ENCODE assay signal across 28 cellular contexts in genomic region chr13:76925115-76925514, GRCh38. TPM values are rescaled to one million over a fixed set of nuclear protein-coding genes. Genes with fewer than 3 reads are reported as not detected.
"Had no signal": no experiment of that assay in that cellular context is flagged by ENCODE, and none has a peak within 500 bp of the region (broad histone marks: within the 10 kb centered on the region; RNA-seq: fewer than 3 reads in every experiment).

No MANE protein-coding gene starts in this region.

- H3K9me3 Mint-ChIP-seq: effector memory CD8-positive, alpha-beta T cell had no signal

- H3K36me3 ChIP-seq: heart left ventricle, neutrophil, tibial nerve, upper lobe of right lung, vagina had no signal

- H3K4me1 ChIP-seq: heart left ventricle, testis, tibial nerve, upper lobe of right lung, vagina had no signal

- H3K36me3 Mint-ChIP-seq: naive thymus-derived CD8-positive, alpha-beta T cell; stimulated activated naive B cell treated with anti-CD40 and anti-IgM and Interleukin-4, amounts not matched to agents 10 μg/mL and 1 μg/mL and 100 μg/mL, for 72 hours had no signal

- H3K4me1 Mint-ChIP-seq: stimulated activated naive CD8-positive, alpha-beta T cell treated with anti-CD3 and anti-CD28 coated beads, Interleukin-15, amount 100 ng/mL, for 72 hours had no signal

- H3K27ac Mint-ChIP-seq: dendritic cell treated with granulocyte-macrophage colony-stimulating factor and Interleukin-4, amounts not matched to agents 40 ng/mL and 50 ng/mL, for 4 days; effector memory CD8-positive, alpha-beta T cell; naive thymus-derived CD8-positive, alpha-beta T cell; stimulated activated naive B cell treated with anti-CD40 and anti-IgM and Interleukin-4, amounts not matched to agents 10 μg/mL and 1 μg/mL and 100 μg/mL, for 72 hours; stimulated activated naive CD8-positive, alpha-beta T cell treated with anti-CD3 and anti-CD28 coated beads, Interleukin-15, amount 100 ng/mL, for 72 hours had no signal

- ATAC-seq: effector memory CD8-positive, alpha-beta T cell; heart left ventricle; left lobe of liver; mucosa of descending colon; naive thymus-derived CD8-positive, alpha-beta T cell; sciatic nerve; stimulated activated naive B cell treated with anti-CD40 and anti-IgM and Interleukin-4, amounts not matched to agents 10 μg/mL and 1 μg/mL and 100 μg/mL, for 72 hours; stimulated activated naive CD8-positive, alpha-beta T cell treated with anti-CD3 and anti-CD28 coated beads, Interleukin-15, amount 100 ng/mL, for 72 hours; upper lobe of right lung had no signal

- DNase-seq: effector memory CD8-positive, alpha-beta T cell; heart left ventricle; hippocampal formation; kidney glomerular epithelial cell; mucosa of descending colon; naive thymus-derived CD8-positive, alpha-beta T cell; posterior cingulate gyrus; stimulated activated CD4-positive, alpha-beta T cell treated with anti-CD3 and anti-CD28 coated beads, Interleukin-2, amount 100 ng/mL, for 24 hours; stimulated activated CD4-positive, alpha-beta T cell treated with anti-CD3 and anti-CD28 coated beads, Interleukin-4, amount 100 ng/mL, for 4 hours; stimulated activated naive B cell treated with anti-CD40 and anti-IgM and Interleukin-4, amounts not matched to agents 10 μg/mL and 1 μg/mL and 100 μg/mL, for 72 hours; stimulated activated naive CD8-positive, alpha-beta T cell treated with anti-CD3 and anti-CD28 coated beads, Interleukin-15, amount 100 ng/mL, for 72 hours; testis; upper lobe of right lung had no signal

- H3K27me3 Mint-ChIP-seq: dendritic cell treated with granulocyte-macrophage colony-stimulating factor and Interleukin-4, amounts not matched to agents 40 ng/mL and 50 ng/mL, for 4 days had no signal

- H3K4me3 ChIP-seq: heart left ventricle, mucosa of descending colon, testis, tibial nerve, upper lobe of right lung, vagina had no signal

- H3K27ac ChIP-seq: heart left ventricle, neutrophil, testis, tibial nerve, upper lobe of right lung, vagina had no signal

- H3K9me3 ChIP-seq: heart left ventricle, mucosa of descending colon, neutrophil, testis, tibial nerve, upper lobe of right lung, vagina had no signal

- H3K4me3 Mint-ChIP-seq: dendritic cell treated with granulocyte-macrophage colony-stimulating factor and Interleukin-4, amounts not matched to agents 40 ng/mL and 50 ng/mL, for 4 days; effector memory CD8-positive, alpha-beta T cell; naive thymus-derived CD8-positive, alpha-beta T cell; stimulated activated naive B cell treated with anti-CD40 and anti-IgM and Interleukin-4, amounts not matched to agents 10 μg/mL and 1 μg/mL and 100 μg/mL, for 72 hours; stimulated activated naive CD8-positive, alpha-beta T cell treated with anti-CD3 and anti-CD28 coated beads, Interleukin-15, amount 100 ng/mL, for 72 hours had no signal

- H3K27me3 ChIP-seq: heart left ventricle, neutrophil, testis, tibial nerve, upper lobe of right lung, vagina had no signal

RNA-seq across cellular contexts. Expression of gene ACOD1, which starts 23.2 kb away (rescaled TPM):
- total RNA-seq: epithelial cell of proximal tubule; frontal cortex; glomerular endothelial cell; left lobe of liver; lower leg skin; mucosa of descending colon; naive thymus-derived CD8-positive, alpha-beta T cell; osteoblast; pulmonary artery endothelial cell; sciatic nerve; skeletal muscle tissue; subcutaneous adipose tissue; tibial nerve; upper lobe of right lung; vagina had no signal
- polyA plus RNA-seq: heart left ventricle; naive thymus-derived CD8-positive, alpha-beta T cell; neural cell had no signal
